Comparison of ENCODE assay signal across 21 cellular contexts in genomic region chr9:81649475-81649874, GRCh38. TPM values are rescaled to one million over a fixed set of nuclear protein-coding genes. Genes with fewer than 3 reads are reported as not detected.
DNase-seq lines count a peak whose midpoint lies in the region; ATAC-seq, FAIRE-seq and TF ChIP-seq lines count a peak whose summit lies in the region.
"Had no signal": no experiment of that assay in that cellular context is flagged by ENCODE, and none has a peak within 500 bp of the region (broad histone marks: within the 10 kb centered on the region; RNA-seq: fewer than 3 reads in every experiment).

No MANE protein-coding gene starts in this region.

- WGBS in A549 (ENCODE audit: missing lambda C conversion rate): 78% methylated on average over 8 of the region's 8 CpGs

- intact Hi-C loops in ascending aorta (cut with DNase I): no loop called here
- intact Hi-C loops in left cardiac atrium (cut with DNase I): no loop called here

- H3K9me3 Mint-ChIP-seq in endothelial cell (ENCODE audit: unreplicated experiment): no peaks in the 10 kb centered on the region
- H3K9me3 Mint-ChIP-seq: activated naive CD8-positive, alpha-beta T cell treated with anti-CD3 and anti-CD28 coated beads, Interleukin-2, amount 10 ng/mL, durations not matched to agents 7 days and 5 days; nephron progenitor cell; T-helper 2 cell treated with Interferon-gamma antibody and Interleukin-4, amounts not matched to agents 5 μg/mL and 100 μg/mL, for 36 hours had no signal

- no peak for TF ChIP-seq POLR2A in A549 (IDR thresholded peaks at IDR 0.05; ENCODE audit: low read length)

- TF ChIP-seq RAD21 in A549 (conservative IDR thresholded peaks at IDR 0.05 in 1 of 2, IDR thresholded peaks at IDR 0.05 in 1 of 2): no peak

- H3K27me3 ChIP-seq in ascending aorta: no peaks in the 10 kb centered on the region
- H3K27me3 ChIP-seq: BLaER1 treated with 17β-estradiol and CSF1 and Interleukin-3, amounts not matched to agents 10 nM and 100 nM; brain microvascular endothelial cell had no signal

- no peak for DNase-seq in A549 (ENCODE audit: low read depth in 1 of 2, low spot score in 1 of 2)
- peak; percentile 63 to 90 for DNase-seq in NCI-H2081 (lab: John Stamatoyannopoulos, UW)
- peak; percentile 87 for DNase-seq in NCI-H82 (lab: John Stamatoyannopoulos, UW)
- DNase-seq in endothelial cell (ENCODE audit: low spot score): no peak
- no peak for DNase-seq in HT-29 (ENCODE audit: low spot score)
- no peak for DNase-seq in ascending aorta (ENCODE audit: low spot score in 2 of 2)
- DNase-seq in left cardiac atrium: no peak
- DNase-seq: activated CD8-positive, alpha-beta T cell treated with anti-CD3 and anti-CD28 coated beads, Interleukin-2, amount 10 ng/mL, durations not matched to agents 7 days and 5 days; activated naive CD8-positive, alpha-beta T cell treated with anti-CD3 and anti-CD28 coated beads, Interleukin-2, amount 10 ng/mL, durations not matched to agents 7 days and 5 days; activated T-cell treated with anti-CD3 and anti-CD28 coated beads, Interleukin-2, amount 50 U/mL, for 48 hours; brain microvascular endothelial cell; GDM1; hippocampal formation; NCI-H524 treated with DMSO at 0.1 percent for 48 hours; nephron progenitor cell had no signal

- peak overlapping the region; percentile 34 for H3K4me3 Mint-ChIP-seq in endothelial cell (ENCODE audit: unreplicated experiment)
- H3K4me3 Mint-ChIP-seq: activated CD8-positive, alpha-beta T cell treated with anti-CD3 and anti-CD28 coated beads, Interleukin-2, amount 10 ng/mL, durations not matched to agents 7 days and 5 days; activated naive CD8-positive, alpha-beta T cell treated with anti-CD3 and anti-CD28 coated beads, Interleukin-2, amount 10 ng/mL, durations not matched to agents 7 days and 5 days; nephron progenitor cell; T-helper 2 cell treated with Interferon-gamma antibody and Interleukin-4, amounts not matched to agents 5 μg/mL and 100 μg/mL, for 36 hours had no signal

- POLR2A ChIA-PET in A549 (lab: Yijun Ruan, JAX): no interaction called here

- no peaks in the 10 kb centered on the region for H3K27me3 Mint-ChIP-seq in endothelial cell (ENCODE audit: unreplicated experiment)
- H3K27me3 Mint-ChIP-seq: activated naive CD8-positive, alpha-beta T cell treated with anti-CD3 and anti-CD28 coated beads, Interleukin-2, amount 10 ng/mL, durations not matched to agents 7 days and 5 days had no signal

- peaks cover 6% of the 10 kb centered on the region for H3K4me1 Mint-ChIP-seq in endothelial cell (ENCODE audit: unreplicated experiment)
- H3K4me1 Mint-ChIP-seq: activated naive CD8-positive, alpha-beta T cell treated with anti-CD3 and anti-CD28 coated beads, Interleukin-2, amount 10 ng/mL, durations not matched to agents 7 days and 5 days had no signal

- H3K9me3 ChIP-seq in A549 (no peaks in the 10 kb centered on the region), ascending aorta (no peaks in the 10 kb centered on the region)
- H3K9me3 ChIP-seq: BLaER1 treated with 17β-estradiol and CSF1 and Interleukin-3, amounts not matched to agents 10 nM and 100 nM had no signal

- CTCF ChIA-PET in A549 (lab: Yijun Ruan, JAX): interaction anchor here (1.1 to 1.6 kb wide), 3 partner anchors 9 to 546 kb away, joined by 3 to 4 read pairs (median 3); no protein-coding TSS in a partner anchor

- no peak overlapping the region for H3K4me3 ChIP-seq in A549
- no peak overlapping the region for H3K4me3 ChIP-seq in ascending aorta
- H3K4me3 ChIP-seq: BLaER1 treated with 17β-estradiol and CSF1 and Interleukin-3, amounts not matched to agents 10 nM and 100 nM had no signal

- peaks cover 12 to 18% of the 10 kb centered on the region in 2 donors for H3K36me3 ChIP-seq in ascending aorta
- H3K36me3 ChIP-seq: brain microvascular endothelial cell had no signal

- H3K36me3 Mint-ChIP-seq in endothelial cell (ENCODE audit: low read depth, unreplicated experiment): peaks cover 36% of the 10 kb centered on the region
- H3K36me3 Mint-ChIP-seq: activated naive CD8-positive, alpha-beta T cell treated with anti-CD3 and anti-CD28 coated beads, Interleukin-2, amount 10 ng/mL, durations not matched to agents 7 days and 5 days had no signal

- no peak for TF ChIP-seq CTCF in A549 (IDR thresholded peaks at IDR 0.05)
- TF ChIP-seq CTCF in endothelial cell (IDR thresholded peaks at IDR 0.05; ENCODE audit: unreplicated experiment): no peak
- no peak for TF ChIP-seq CTCF in ascending aorta (IDR thresholded peaks at IDR 0.05)

- H3K27ac ChIP-seq in A549 (peak overlapping the region in 1 of 2 experiments; percentile 26; a peak in 1 of 6 replicates), ascending aorta (no peak overlapping the region)
- H3K27ac ChIP-seq: BLaER1 treated with 17β-estradiol and CSF1 and Interleukin-3, amounts not matched to agents 10 nM and 100 nM; brain microvascular endothelial cell had no signal

- ATAC-seq in A549: no peak
- ATAC-seq in GM21367 (IDR thresholded peaks at IDR 0.05; ENCODE audit: unreplicated experiment): no peak
- ATAC-seq in left cardiac atrium: no peak
- ATAC-seq: activated CD8-positive, alpha-beta T cell treated with anti-CD3 and anti-CD28 coated beads, Interleukin-2, amount 10 ng/mL, durations not matched to agents 7 days and 5 days had no signal

- TF ChIP-seq EP300 in A549 (IDR thresholded peaks at IDR 0.05): no peak

- peak; percentile 61 for FAIRE-seq in A549 (lab: Jason Lieb, UNC)
- FAIRE-seq: A204.1, colon, GM19239 had no signal

- H3K4me2 ChIP-seq in A549: no peak overlapping the region
- H3K4me2 ChIP-seq: BLaER1 treated with 17β-estradiol and CSF1 and Interleukin-3, amounts not matched to agents 10 nM and 100 nM had no signal

- H3K4me1 ChIP-seq in A549 (peaks cover 47% of the 10 kb centered on the region), ascending aorta (peaks cover 0 to 8% of the 10 kb centered on the region in 2 donors)
- H3K4me1 ChIP-seq: BLaER1 treated with 17β-estradiol and CSF1 and Interleukin-3, amounts not matched to agents 10 nM and 100 nM had no signal

- H3K27ac Mint-ChIP-seq in endothelial cell (ENCODE audit: unreplicated experiment): no peak overlapping the region
- H3K27ac Mint-ChIP-seq: activated CD8-positive, alpha-beta T cell treated with anti-CD3 and anti-CD28 coated beads, Interleukin-2, amount 10 ng/mL, durations not matched to agents 7 days and 5 days; activated naive CD8-positive, alpha-beta T cell treated with anti-CD3 and anti-CD28 coated beads, Interleukin-2, amount 10 ng/mL, durations not matched to agents 7 days and 5 days; nephron progenitor cell; T-helper 2 cell treated with Interferon-gamma antibody and Interleukin-4, amounts not matched to agents 5 μg/mL and 100 μg/mL, for 36 hours had no signal

TF ChIP-seq in A549, 52 proteins besides CTCF, POLR2A, EP300 and RAD21:
- no peak for TF ChIP-seq CHD4 (IDR thresholded peaks at IDR 0.05; ENCODE audit: borderline replicate concordance)
- TF ChIP-seq GATA3 (IDR thresholded peaks at IDR 0.05; ENCODE audit: borderline replicate concordance): no peak
- TF ChIP-seq SREBF2 (IDR thresholded peaks at IDR 0.05): no peak
- TF ChIP-seq NFE2L2 (conservative IDR thresholded peaks at IDR 0.05; ENCODE audit: low read length): no peak
- TF ChIP-seq CHD2 (IDR thresholded peaks at IDR 0.05; ENCODE audit: low read length, partially characterized antibody): no peak
- TF ChIP-seq CBX2 (IDR thresholded peaks at IDR 0.05; ENCODE audit: borderline replicate concordance, low read depth): no peak
- TF ChIP-seq KDM1A (IDR thresholded peaks at IDR 0.05; ENCODE audit: low read depth): no peak
- no peak for TF ChIP-seq SMC3 (IDR thresholded peaks at IDR 0.05)

RNA-seq across cellular contexts. Expression of gene TLE1, which starts 39.9 kb away (rescaled TPM):
- polyA plus RNA-seq in A549 (2011; rRNA removed): 100 and 117 TPM in 2 replicates
- 76.4 and 99.5 TPM in 2 replicates for polyA plus RNA-seq in A549 (2012; cell fraction: cytosol; rRNA removed)
- polyA plus RNA-seq in A549 (2012; cell fraction: nucleus; rRNA removed): 116 and 118 TPM in 2 replicates
- 45.8 to 53.4 TPM (median 51.7 TPM) in 3 replicates for polyA plus RNA-seq in A549 (2017; fragmentation: RNase III; extraction: RNeasy Plus Mini Kit Qiagen cat#74134 plus additional on column Dnase treatment)
- polyA minus RNA-seq in A549 (2011; rRNA and poly(A)+ RNA removed): 100 and 117 TPM in 2 replicates
- 79.4 TPM for total RNA-seq in endothelial cell (ENCODE audit: unreplicated experiment)
- 79.0 and 82.1 TPM in 2 replicates for total RNA-seq in HT-29 (2014; rRNA removed; shearing (Covaris generic))
- 58.5 TPM for total RNA-seq in ascending aorta
- 10 to 100 TPM; 15.0 to 15.2 TPM for total RNA-seq in left cardiac atrium

Comparison
In these comparisons a context has a peak if more than half of its experiments do, and no peak if none do; other contexts are left out.
1. DNase-seq: peak in NCI-H2081 (2 of 2) and NCI-H82 (single experiment); none in A549 (0 of 2), endothelial cell (single experiment), HT-29 (single experiment), ascending aorta (0 of 2) and left cardiac atrium (single experiment).